Comparison of ENCODE assay signal across 8 cellular contexts in genomic region chr1:149886112-149886395, GRCh38. TPM values are rescaled to one million over a fixed set of nuclear protein-coding genes. Genes with fewer than 3 reads are reported as not detected.
DNase-seq lines count a peak whose midpoint lies in the region; FAIRE-seq and TF ChIP-seq lines count a peak whose summit lies in the region.
"Not testable (repeated sequence)": the region's sequence is repeated elsewhere in the genome, so short reads cannot be mapped to it uniquely, and the experiment has no call there.

No MANE protein-coding gene starts in this region.

- WGBS in testis, 2 donors, result 1% methylated on average over 19 of the region's 19 CpGs; no CpG with 5 or more reads in 1 of the 2 donors

- TF ChIP-seq CTCF in BJ (IDR thresholded peaks at IDR 0.05; ENCODE audit: insufficient read depth, low read depth, low read length); RWPE1 (conservative IDR thresholded peaks at IDR 0.05; ENCODE audit: low read depth); brain microvascular endothelial cell (IDR thresholded peaks at IDR 0.05; ENCODE audit: low read depth, low read length, missing control alignments); fibroblast of mammary gland (conservative IDR thresholded peaks at IDR 0.05; ENCODE audit: control insufficient read depth, insufficient read depth, low read depth, low read length); kidney (IDR thresholded peaks at IDR 0.05; ENCODE audit: borderline replicate concordance, extremely low read depth, insufficient read depth); osteoblast (IDR thresholded peaks at IDR 0.05; ENCODE audit: extremely low read depth, low read depth, low read length); testis (IDR thresholded peaks at IDR 0.05): not testable (repeated sequence)

- TF ChIP-seq POLR2A in testis (IDR thresholded peaks at IDR 0.05), result not testable (repeated sequence)

- peaks cover 26% of the 10 kb centered on the region for H3K79me2 ChIP-seq in osteoblast (ENCODE audit: insufficient read depth, low read length)

- peak overlapping the region; percentile 91 for H3K4me2 ChIP-seq in osteoblast (ENCODE audit: insufficient read depth, low read length)

- intact Hi-C loops in kidney (cut with DNase I); testis (cut with DNase I; ENCODE audit: low total_unique reads): not testable (repeated sequence)

- H3K4me1 ChIP-seq in HAP-1 (peaks cover 17% of the 10 kb centered on the region), kidney (ENCODE audit: control insufficient read depth in 1 of 2, insufficient read depth in 1 of 2, low read depth in 1 of 2, low read length in 2 of 2) (peaks cover 8 to 11% of the 10 kb centered on the region in 2 donors), osteoblast (ENCODE audit: insufficient read depth, low read length) (peaks cover 21% of the 10 kb centered on the region)
- not testable (repeated sequence) for H3K4me1 ChIP-seq in testis

- peak overlapping the region; percentile 67 for H3K4me3 ChIP-seq in BJ (ENCODE audit: low read depth, low read length)
- H3K4me3 ChIP-seq in HAP-1, result peak overlapping the region; percentile 59
- peak overlapping the region; percentile 68 for H3K4me3 ChIP-seq in brain microvascular endothelial cell (ENCODE audit: low read depth, low read length)
- peak overlapping the region; percentile 82 for H3K4me3 ChIP-seq in fibroblast of mammary gland (ENCODE audit: control insufficient read depth, low read depth, low read length)
- H3K4me3 ChIP-seq in kidney (ENCODE audit: low read length in 2 of 2), result peak overlapping the region; percentile 64 to 94
- H3K4me3 ChIP-seq in osteoblast (ENCODE audit: insufficient read depth, low read length), result peak overlapping the region; percentile 80
- peak overlapping the region; percentile 63 to 86 for H3K4me3 ChIP-seq in testis

- POLR2A ChIA-PET in BJ (lab: Charles Lee), result interaction anchor here (1.3 to 2.8 kb wide), 3 partner anchors 14 to 301 kb away, joined by 12 to 16 read pairs (median 15); partner anchors contain the start of gene BOLA1
- POLR2A ChIA-PET in RWPE1 (lab: Yijun Ruan, JAX; ENCODE audit: low non-redundant PET), result not testable (repeated sequence)

- not testable (repeated sequence) for H4K20me1 ChIP-seq in osteoblast (ENCODE audit: insufficient read depth, low read length)

- not testable (repeated sequence) for DNase-seq in BJ (ENCODE audit: low read depth); HAP-1 (ENCODE audit: low spot score in 2 of 2); RWPE1 (ENCODE audit: low spot score); brain microvascular endothelial cell; fibroblast of mammary gland (ENCODE audit: low read depth); kidney; osteoblast (ENCODE audit: insufficient read length, low spot score, missing footprints); testis

- H3K36me3 ChIP-seq in BJ (ENCODE audit: control insufficient read depth, insufficient read depth, low read length); HAP-1 (replicated peaks); brain microvascular endothelial cell (replicated peaks); kidney (ENCODE audit: control insufficient read depth in 1 of 2, insufficient read depth in 2 of 2, low read length in 2 of 2); osteoblast (ENCODE audit: insufficient read depth, low read length); testis (ENCODE audit: low read depth, missing control alignments): not testable (repeated sequence)

- not testable (repeated sequence) for H3K27me3 ChIP-seq in BJ (ENCODE audit: control insufficient read depth, insufficient read depth, low read length); HAP-1 (ENCODE audit: low read depth); brain microvascular endothelial cell (replicated peaks); osteoblast (ENCODE audit: insufficient read depth, low read length); testis

- H3K9me3 ChIP-seq in HAP-1; kidney (ENCODE audit: control insufficient read depth in 1 of 2, low read length in 2 of 2); osteoblast (ENCODE audit: low read depth, low read length); testis: not testable (repeated sequence)

- not testable (repeated sequence) for H2AFZ ChIP-seq in osteoblast (ENCODE audit: low read length)

- not testable (repeated sequence) for FAIRE-seq in kidney (lab: Jason Lieb, UNC)

- peak overlapping the region; percentile 61 to 99 for H3K9ac ChIP-seq in kidney (ENCODE audit: low read length in 2 of 2)

- H3K27ac ChIP-seq in RWPE1 (peak overlapping the region; percentile 99), brain microvascular endothelial cell (peak overlapping the region; percentile 96), kidney (ENCODE audit: low read depth in 2 of 2, low read length in 2 of 2) (peak overlapping the region; percentile 94 to 98), osteoblast (ENCODE audit: low read depth, low read length) (peak overlapping the region; percentile 94), testis (peak overlapping the region; percentile 94 to 100)

- in situ Hi-C loops in HAP-1 (cut with MboI; ENCODE audit: low sequenced_read_pairs); brain microvascular endothelial cell (cut with HindIII; ENCODE audit: low pct_ligation_motif_present, low sequenced_read_pairs): not testable (repeated sequence)

- CTCF ChIA-PET in BJ (lab: Yijun Ruan, JAX), result not testable (repeated sequence)
- CTCF ChIA-PET in RWPE1 (lab: Yijun Ruan, JAX), result interaction anchor here (0.6 kb wide), 1 partner anchor 76 kb away, joined by 3 read pairs; no protein-coding TSS in a partner anchor

RNA-seq across cellular contexts. Expression of gene BOLA1, which starts 13.3 kb away (rescaled TPM):
- polyA plus RNA-seq in BJ (2011; rRNA removed), result 15.1 and 21.0 TPM in 2 replicates
- 1.5 and 1.6 TPM in 2 replicates for polyA minus RNA-seq in BJ (2011; rRNA and poly(A)+ RNA removed)
- 14.3 TPM for total RNA-seq in kidney
- 44.0 TPM for polyA plus RNA-seq in kidney (ENCODE audit: insufficient read depth, low read depth, low replicate concordance)
- 6.9 and 7.7 TPM in 2 replicates for total RNA-seq in osteoblast
- total RNA-seq in testis, result 10 to 100 TPM; 30.6 to 33.5 TPM
- polyA plus RNA-seq in testis (ENCODE audit: insufficient read depth, low read depth, low replicate concordance), result 16.7 TPM

RNA-seq across cellular contexts. Expression of gene SV2A, which starts 31.6 kb away (rescaled TPM):
- polyA plus RNA-seq in BJ (2011; rRNA removed) (21.2 and 25.4 TPM in 2 replicates), kidney (ENCODE audit: insufficient read depth, low read depth, low replicate concordance) (2.0 TPM), testis (ENCODE audit: insufficient read depth, low read depth, low replicate concordance) (2.3 TPM)
- polyA minus RNA-seq in BJ (2011; rRNA and poly(A)+ RNA removed), result 26.5 and 40.9 TPM in 2 replicates
- total RNA-seq in kidney (4.5 TPM), osteoblast (20.3 and 23.2 TPM in 2 replicates), testis (1 to 10 TPM; 1.4 to 1.7 TPM)

RNA-seq across cellular contexts. Expression of gene SF3B4, which starts 41.5 kb away (rescaled TPM):
- 37.8 and 37.9 TPM in 2 replicates for polyA plus RNA-seq in BJ (2011; rRNA removed)
- 30.3 and 39.3 TPM in 2 replicates for polyA minus RNA-seq in BJ (2011; rRNA and poly(A)+ RNA removed)
- 55.0 TPM for total RNA-seq in kidney
- polyA plus RNA-seq in kidney (ENCODE audit: insufficient read depth, low read depth, low replicate concordance), result 40.6 TPM
- 12.4 and 13.4 TPM in 2 replicates for total RNA-seq in osteoblast
- total RNA-seq in testis, result 10 to 100 TPM; 30.2 to 32.1 TPM
- 121 TPM for polyA plus RNA-seq in testis (ENCODE audit: insufficient read depth, low read depth, low replicate concordance)

RNA-seq across cellular contexts. Expression of gene MTMR11, which starts 50.6 kb away (rescaled TPM):
- 14.3 and 14.5 TPM in 2 replicates for polyA plus RNA-seq in BJ (2011; rRNA removed)
- polyA minus RNA-seq in BJ (2011; rRNA and poly(A)+ RNA removed), result 12.2 and 17.1 TPM in 2 replicates
- total RNA-seq in kidney, result 24.7 TPM
- polyA plus RNA-seq in kidney (ENCODE audit: insufficient read depth, low read depth, low replicate concordance), result 21.6 TPM
- total RNA-seq in osteoblast, result 7.2 and 13.3 TPM in 2 replicates
- total RNA-seq in testis, result 10 to 100 TPM; 39.8 to 50.4 TPM
- polyA plus RNA-seq in testis (ENCODE audit: insufficient read depth, low read depth, low replicate concordance), result 20.5 TPM
